In genomic region chr20:52191436-52192295, GRCh38 we compare ENCODE assay signal across 8 cellular contexts. TPM values are rescaled to one million over a fixed set of nuclear protein-coding genes. Genes with fewer than 3 reads are reported as not detected.
DNase-seq lines count a peak whose midpoint lies in the region; ATAC-seq, FAIRE-seq and TF ChIP-seq lines count a peak whose summit lies in the region.

TSS of gene ZFP64 (minus strand) at chr20:52191779. CDS start at chr20:52191636, 143 bp downstream.

- no peaks in the 10 kb centered on the region for H3K9me3 ChIP-seq in spleen

- TF ChIP-seq CTCF in WI38 (IDR thresholded peaks at IDR 0.05; ENCODE audit: low read depth, low read length) (peak; percentile 55), bronchial epithelial cell (IDR thresholded peaks at IDR 0.05; ENCODE audit: insufficient read depth, low read length, severe bottlenecking) (peak; percentile 83), spleen (IDR thresholded peaks at IDR 0.05 in 8 of 11, conservative IDR thresholded peaks at IDR 0.05 in 3 of 11) (peak in 10 of 11 experiments; percentile 22 to 63 (median 42))

- DNase-seq in A172 (ENCODE audit: low spot score) (peak; percentile 66), NCI-H2107 treated with DMSO at 0.1 percent for 48 hours (lab: John Stamatoyannopoulos, UW; ENCODE audit: unreplicated experiment) (peak; percentile 69), bronchial epithelial cell (ENCODE audit: low read depth) (peak; percentile 60), inferior parietal cortex (ENCODE audit: extremely low spot score) (peak; percentile 83), spleen (peak; percentile 94)

- WGBS in spleen, 5 donors, result 0 to 1% (median 1%) methylated on average over 34 to 101 of the region's 101 CpGs

- no peak for FAIRE-seq in bronchial epithelial cell (lab: Jason Lieb, UNC)

- intact Hi-C loops in spleen (cut with DNase I; ENCODE audit: low total_unique reads), result no loop called here

- H3K4me3 ChIP-seq in WI38 (ENCODE audit: low read depth, low read length), result peak within 1 kb of the TSS; percentile 88
- H3K4me3 ChIP-seq in bronchial epithelial cell (ENCODE audit: low read depth, low read length), result peak within 1 kb of the TSS; percentile 68
- H3K4me3 ChIP-seq in spleen, result peak within 1 kb of the TSS; percentile 82 to 99 (median 91)

- no peak for TF ChIP-seq POLR2A in spleen (IDR thresholded peaks at IDR 0.05)

- ATAC-seq in GM18508 (IDR thresholded peaks at IDR 0.05; ENCODE audit: insufficient read depth, unreplicated experiment) (peak; percentile 40), HG02981 (IDR thresholded peaks at IDR 0.05; ENCODE audit: unreplicated experiment) (peak; percentile 70)

- peak within 1 kb of the TSS; percentile 85 to 94 (median 92) for H3K27ac ChIP-seq in spleen

- peaks cover under 1% of the 10 kb centered on the region for H3K36me3 ChIP-seq in bronchial epithelial cell (ENCODE audit: control insufficient read depth, insufficient read depth, low read length)
- peaks cover 0 to 5% (median 3%) of the 10 kb centered on the region in 6 donors for H3K36me3 ChIP-seq in spleen

- H3K27me3 ChIP-seq in bronchial epithelial cell (ENCODE audit: control insufficient read depth, insufficient read depth, low read length), result no peaks in the 10 kb centered on the region
- H3K27me3 ChIP-seq in spleen (replicated peaks in 1 of 7), result no peaks in the 10 kb centered on the region

- peaks cover 12 to 31% (median 20%) of the 10 kb centered on the region in 6 donors for H3K4me1 ChIP-seq in spleen

RNA-seq across cellular contexts. Expression of gene ZFP64, which starts in this region (rescaled TPM):
- total RNA-seq in A172 (2014; rRNA removed; shearing (Covaris generic)), result 10.8 and 14.0 TPM in 2 replicates
- total RNA-seq in bronchial epithelial cell (27.5 and 49.8 TPM in 2 replicates), spleen (10 to 100 TPM in 6 of 7 donors, 1 to 10 TPM in 1; 8.5 to 16.5 (median 11.9) TPM)
- 1 to 10 TPM; 3.2 to 4.6 (median 3.3) TPM for polyA plus RNA-seq in spleen

Comparison
In these comparisons a context has a peak if more than half of its experiments do, and no peak if none do; other contexts are left out.
1. Peak in every context shown above with its lines: DNase-seq, ATAC-seq, H3K4me3 ChIP-seq and H3K27ac ChIP-seq.